Comparison of ENCODE assay signal across 2 cellular contexts in the genomic region with DNA sequence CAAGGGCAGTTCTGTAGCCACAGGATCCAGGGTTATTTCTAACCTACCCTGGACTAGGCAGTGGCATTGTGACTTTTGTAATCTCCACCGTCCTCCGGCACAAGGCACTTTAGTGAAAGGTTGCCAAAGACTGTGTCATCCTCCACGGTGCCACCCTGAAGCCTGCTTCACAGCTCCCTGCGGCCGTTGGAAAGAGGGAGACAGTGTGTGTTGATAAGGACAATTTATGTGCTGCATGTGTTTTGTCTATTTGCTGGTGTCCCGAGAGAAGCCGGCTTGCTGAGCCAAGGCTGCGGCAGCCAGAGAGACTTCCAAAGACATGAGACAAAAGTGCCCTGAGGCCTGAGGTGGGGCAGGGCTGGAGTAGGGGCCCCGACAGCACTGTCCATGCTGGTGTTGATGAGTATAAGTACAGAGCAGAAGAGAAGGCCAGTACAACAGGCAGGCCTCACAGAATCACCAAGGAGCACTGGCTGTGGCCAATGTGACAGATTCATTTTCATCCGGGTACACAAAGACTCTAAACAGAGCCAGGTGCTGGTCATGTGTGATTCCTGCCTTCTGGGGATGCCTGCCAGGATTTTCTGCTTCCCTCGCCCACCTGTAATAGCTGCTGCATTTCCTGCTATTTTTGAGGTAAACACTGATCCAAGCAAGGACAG.
TF ChIP-seq lines count a peak whose summit lies in the region.

No MANE protein-coding gene starts in this region.

TF ChIP-seq in SK-N-SH, 30 proteins besides CTCF, POLR2A, EP300 and RAD21 (continued from another document):
- TF ChIP-seq FOXJ3 (CRISPR knock-in tag; IDR thresholded peaks at IDR 0.05) = 0 out of 2 replicates have a peak, but pooled peaks have one; percentile 57
- peak; percentile 71 for TF ChIP-seq MXI1 (IDR thresholded peaks at IDR 0.05; ENCODE audit: low read depth, low read length)

TF ChIP-seq in SK-N-SH treated with all-trans-retinoic acid at 6 μM for 48 hours, 23 proteins besides CTCF, POLR2A, EP300 and RAD21 (continued from another document):
- TF ChIP-seq PATZ1 (CRISPR knock-in tag; IDR thresholded peaks at IDR 0.05; ENCODE audit: borderline replicate concordance) (no peak), GLIS3 (CRISPR knock-in tag; IDR thresholded peaks at IDR 0.05) (no peak), RARB (CRISPR knock-in tag; IDR thresholded peaks at IDR 0.05) (no peak), ZFP30 (CRISPR knock-in tag; IDR thresholded peaks at IDR 0.05) (no peak)
- TF ChIP-seq, protein P1, sequence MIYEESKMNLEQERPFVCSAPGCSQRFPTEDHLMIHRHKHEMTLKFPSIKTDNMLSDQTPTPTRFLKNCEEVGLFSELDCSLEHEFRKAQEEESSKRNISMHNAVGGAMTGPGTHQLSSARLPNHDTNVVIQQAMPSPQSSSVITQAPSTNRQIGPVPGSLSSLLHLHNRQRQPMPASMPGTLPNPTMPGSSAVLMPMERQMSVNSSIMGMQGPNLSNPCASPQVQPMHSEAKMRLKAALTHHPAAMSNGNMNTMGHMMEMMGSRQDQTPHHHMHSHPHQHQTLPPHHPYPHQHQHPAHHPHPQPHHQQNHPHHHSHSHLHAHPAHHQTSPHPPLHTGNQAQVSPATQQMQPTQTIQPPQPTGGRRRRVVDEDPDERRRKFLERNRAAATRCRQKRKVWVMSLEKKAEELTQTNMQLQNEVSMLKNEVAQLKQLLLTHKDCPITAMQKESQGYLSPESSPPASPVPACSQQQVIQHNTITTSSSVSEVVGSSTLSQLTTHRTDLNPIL (CRISPR knock-in tag; IDR thresholded peaks at IDR 0.05; ENCODE audit: low read depth) = no peak
TF ChIP-seq in SK-N-SH treated with all-trans-retinoic acid at 6 μM for 48 hours: peak in this region for 0.
